8 cellular contexts compared by ENCODE assay signal in genomic region chr3:129161860-129162271, GRCh38. TPM values are rescaled to one million over a fixed set of nuclear protein-coding genes. Genes with fewer than 3 reads are reported as not detected.
DNase-seq lines count a peak whose midpoint lies in the region; ATAC-seq and TF ChIP-seq lines count a peak whose summit lies in the region.

No MANE protein-coding gene starts in this region.

- H3K9me3 ChIP-seq in gastroesophageal sphincter = no peaks in the 10 kb centered on the region

- intact Hi-C loops in activated T-helper 1 cell treated with anti-CD3 and anti-CD28 coated beads, Interleukin-12 subunit alpha, Interleukin-12 subunit beta, Interleukin-2, Interleukin-4 antibody, amounts not matched to agents 30 ng/mL and 10 ng/mL and 1 ng/mL, durations not matched to agents 14 hours and 24 hours and 36 hours (cut with micrococcal nuclease) = loop anchor here (1.0 kb wide), 13 partner anchors 22 to 545 kb away; partner anchors contain the start of genes ACAD9, COPG1, HMCES and IFT122

- peak; percentile 21 to 44 for DNase-seq in NCI-H446 (lab: John Stamatoyannopoulos, UW)
- no peak for DNase-seq in NCI-H446 treated with DMSO at 0.1 percent for 48 hours (lab: John Stamatoyannopoulos, UW)
- DNase-seq in Jurkat, Clone E6-1 (ENCODE audit: low read depth, low spot score) = no peak
- peak; percentile 15 for DNase-seq in activated T-helper 1 cell treated with anti-CD3 and anti-CD28 coated beads, Interleukin-12 subunit alpha, Interleukin-12 subunit beta, Interleukin-2, Interleukin-4 antibody, amounts not matched to agents 30 ng/mL and 10 ng/mL and 1 ng/mL, durations not matched to agents 14 hours and 24 hours and 36 hours (ENCODE audit: low spot score)
- no peak for DNase-seq in osteocyte (ENCODE audit: extremely low spot score, unreplicated experiment)
- no peak for DNase-seq in COR-L47 (lab: John Stamatoyannopoulos, UW)
- DNase-seq in D341Med (ENCODE audit: low spot score) = no peak

- H3K4me1 Mint-ChIP-seq in activated T-helper 1 cell treated with anti-CD3 and anti-CD28 coated beads, Interleukin-12 subunit alpha, Interleukin-12 subunit beta, Interleukin-2, Interleukin-4 antibody, amounts not matched to agents 30 ng/mL and 10 ng/mL and 1 ng/mL, durations not matched to agents 14 hours and 24 hours and 36 hours (ENCODE audit: low read depth) = peaks cover 34% of the 10 kb centered on the region
- H3K4me1 Mint-ChIP-seq in osteocyte (ENCODE audit: unreplicated experiment) = peaks cover 35% of the 10 kb centered on the region

- no peaks in the 10 kb centered on the region for H3K9me3 Mint-ChIP-seq in activated T-helper 1 cell treated with anti-CD3 and anti-CD28 coated beads, Interleukin-12 subunit alpha, Interleukin-12 subunit beta, Interleukin-2, Interleukin-4 antibody, amounts not matched to agents 30 ng/mL and 10 ng/mL and 1 ng/mL, durations not matched to agents 14 hours and 24 hours and 36 hours
- H3K9me3 Mint-ChIP-seq in osteocyte (ENCODE audit: unreplicated experiment) = no peaks in the 10 kb centered on the region

- peak overlapping the region; percentile 81 for H3K4me3 ChIP-seq in Jurkat, Clone E6-1 (ENCODE audit: low read length)
- H3K4me3 ChIP-seq in gastroesophageal sphincter = peak overlapping the region; percentile 87 to 89

- H3K36me3 Mint-ChIP-seq in activated T-helper 1 cell treated with anti-CD3 and anti-CD28 coated beads, Interleukin-12 subunit alpha, Interleukin-12 subunit beta, Interleukin-2, Interleukin-4 antibody, amounts not matched to agents 30 ng/mL and 10 ng/mL and 1 ng/mL, durations not matched to agents 14 hours and 24 hours and 36 hours (ENCODE audit: low read depth) = peaks cover 23% of the 10 kb centered on the region
- peaks cover 12% of the 10 kb centered on the region for H3K36me3 Mint-ChIP-seq in osteocyte (ENCODE audit: unreplicated experiment)

- H3K4me3 Mint-ChIP-seq in activated T-helper 1 cell treated with anti-CD3 and anti-CD28 coated beads, Interleukin-12 subunit alpha, Interleukin-12 subunit beta, Interleukin-2, Interleukin-4 antibody, amounts not matched to agents 30 ng/mL and 10 ng/mL and 1 ng/mL, durations not matched to agents 14 hours and 24 hours and 36 hours = peak overlapping the region; percentile 97
- peak overlapping the region; percentile 84 for H3K4me3 Mint-ChIP-seq in osteocyte (ENCODE audit: unreplicated experiment)

- H3K4me1 ChIP-seq in gastroesophageal sphincter = peaks cover 8 to 35% (median 13%) of the 10 kb centered on the region in 3 donors

- H3K27me3 ChIP-seq in gastroesophageal sphincter = no peaks in the 10 kb centered on the region

- H3K27ac ChIP-seq in gastroesophageal sphincter = peak overlapping the region; percentile 90 to 97 (median 94)

- H3K36me3 ChIP-seq in gastroesophageal sphincter = peaks cover 0 to 44% of the 10 kb centered on the region in 2 donors

- TF ChIP-seq EP300 in gastroesophageal sphincter (IDR thresholded peaks at IDR 0.05) = no peak

- WGBS in gastroesophageal sphincter (ENCODE audit: low coverage in 1 of 2), 2 donors = 0% methylated on average over 1 to 9 of the region's 12 CpGs

- ATAC-seq in gastroesophageal sphincter = no peak

- peak overlapping the region; percentile 99 for H3K27ac Mint-ChIP-seq in activated T-helper 1 cell treated with anti-CD3 and anti-CD28 coated beads, Interleukin-12 subunit alpha, Interleukin-12 subunit beta, Interleukin-2, Interleukin-4 antibody, amounts not matched to agents 30 ng/mL and 10 ng/mL and 1 ng/mL, durations not matched to agents 14 hours and 24 hours and 36 hours
- H3K27ac Mint-ChIP-seq in osteocyte (ENCODE audit: unreplicated experiment) = peak overlapping the region; percentile 100

- no peaks in the 10 kb centered on the region for H3K27me3 Mint-ChIP-seq in activated T-helper 1 cell treated with anti-CD3 and anti-CD28 coated beads, Interleukin-12 subunit alpha, Interleukin-12 subunit beta, Interleukin-2, Interleukin-4 antibody, amounts not matched to agents 30 ng/mL and 10 ng/mL and 1 ng/mL, durations not matched to agents 14 hours and 24 hours and 36 hours (ENCODE audit: insufficient read depth)
- H3K27me3 Mint-ChIP-seq in osteocyte (ENCODE audit: unreplicated experiment) = no peaks in the 10 kb centered on the region

- no peak for TF ChIP-seq CTCF in gastroesophageal sphincter (IDR thresholded peaks at IDR 0.05)
- TF ChIP-seq CTCF in osteocyte (IDR thresholded peaks at IDR 0.05) = no peak

- no peak for TF ChIP-seq POLR2A in gastroesophageal sphincter (IDR thresholded peaks at IDR 0.05)

RNA-seq across cellular contexts. Expression of gene ISY1, which starts 1.0 kb away (rescaled TPM):
- polyA plus RNA-seq in Jurkat, Clone E6-1 (2012; ENCODE audit: insufficient read depth, insufficient read length) = 83.5 TPM
- 72.3 and 75.4 TPM in 2 replicates for total RNA-seq in activated T-helper 1 cell treated with anti-CD3 and anti-CD28 coated beads, Interleukin-12 subunit alpha, Interleukin-12 subunit beta, Interleukin-2, Interleukin-4 antibody, amounts not matched to agents 30 ng/mL and 10 ng/mL and 1 ng/mL, durations not matched to agents 14 hours and 24 hours and 36 hours
- 10 to 100 TPM; 22.6 to 30.4 (median 25.7) TPM for total RNA-seq in gastroesophageal sphincter
- 42.2 and 42.6 TPM in 2 replicates for total RNA-seq in osteocyte

RNA-seq across cellular contexts. Expression of gene CNBP, which starts 21.8 kb away (rescaled TPM):
- polyA plus RNA-seq in Jurkat, Clone E6-1 (2012; ENCODE audit: insufficient read depth, insufficient read length) = 365 TPM
- total RNA-seq in activated T-helper 1 cell treated with anti-CD3 and anti-CD28 coated beads, Interleukin-12 subunit alpha, Interleukin-12 subunit beta, Interleukin-2, Interleukin-4 antibody, amounts not matched to agents 30 ng/mL and 10 ng/mL and 1 ng/mL, durations not matched to agents 14 hours and 24 hours and 36 hours = 408 and 425 TPM in 2 replicates
- 100 to 1,000 TPM; 420 to 667 (median 590) TPM for total RNA-seq in gastroesophageal sphincter
- 199 and 203 TPM in 2 replicates for total RNA-seq in osteocyte

RNA-seq across cellular contexts. Expression of gene RAB43, which starts 40.3 kb away (rescaled TPM):
- polyA plus RNA-seq in Jurkat, Clone E6-1 (2012; ENCODE audit: insufficient read depth, insufficient read length) = 14.4 TPM
- 46.8 and 47.6 TPM in 2 replicates for total RNA-seq in activated T-helper 1 cell treated with anti-CD3 and anti-CD28 coated beads, Interleukin-12 subunit alpha, Interleukin-12 subunit beta, Interleukin-2, Interleukin-4 antibody, amounts not matched to agents 30 ng/mL and 10 ng/mL and 1 ng/mL, durations not matched to agents 14 hours and 24 hours and 36 hours
- 10 to 100 TPM; 10.3 to 17.9 (median 15.7) TPM for total RNA-seq in gastroesophageal sphincter
- total RNA-seq in osteocyte = 16.7 and 23.2 TPM in 2 replicates

Comparison
In these comparisons a context has a peak if more than half of its experiments do, and no peak if none do; other contexts are left out.
1. DNase-seq: peak in NCI-H446 (2 of 2) and activated T-helper 1 cell treated with anti-CD3 and anti-CD28 coated beads, Interleukin-12 subunit alpha, Interleukin-12 subunit beta, Interleukin-2, Interleukin-4 antibody, amounts not matched to agents 30 ng/mL and 10 ng/mL and 1 ng/mL, durations not matched to agents 14 hours and 24 hours and 36 hours (single experiment); none in NCI-H446 treated with DMSO at 0.1 percent for 48 hours (single experiment), Jurkat, Clone E6-1 (single experiment), osteocyte (single experiment), COR-L47 (single experiment) and D341Med (single experiment).